7 cellular contexts compared by ENCODE assay signal in the genomic region with DNA sequence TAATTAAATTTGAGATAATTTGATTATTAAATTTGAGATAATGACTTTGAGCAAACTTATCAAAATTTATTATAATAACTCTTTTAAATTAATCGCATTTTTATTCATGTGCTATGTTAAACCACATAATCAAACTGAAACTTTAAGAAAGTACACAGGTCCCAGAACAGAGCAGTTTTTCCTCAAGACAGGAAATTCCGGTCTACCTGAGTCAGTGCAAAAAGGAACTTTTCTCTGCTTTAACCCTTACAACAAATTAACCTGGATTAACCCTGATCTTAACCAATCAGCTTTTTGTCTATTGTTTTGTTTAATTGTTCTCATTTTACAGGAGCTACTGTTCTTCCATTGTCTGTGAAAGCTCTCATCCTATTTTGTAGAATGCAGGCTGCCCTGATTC.
A peak's percentile ranks its signal among the peaks of the same experiment; 100 is the strongest.
DNase-seq lines count a peak whose midpoint lies in the region; ATAC-seq and TF ChIP-seq lines count a peak whose summit lies in the region.
"Not testable (repeated sequence)": the region's sequence is repeated elsewhere in the genome, so short reads cannot be mapped to it uniquely, and the experiment has no call there.

No MANE protein-coding gene starts in this region.

- not testable (repeated sequence) for H3K27me3 ChIP-seq in HUES48 (ENCODE audit: control insufficient read depth, insufficient read depth, low read length); PC-3 (ENCODE audit: low read length); iPS-20b (ENCODE audit: insufficient read depth, low read length); neuronal stem cell (ENCODE audit: control insufficient read depth in 3 of 3, insufficient read depth in 3 of 3, low read depth in 1 of 3, low read length in 3 of 3)

- not testable (repeated sequence) for H2BK5ac ChIP-seq in neuronal stem cell (ENCODE audit: low read length)

- not testable (repeated sequence) for TF ChIP-seq CTCF in PC-3 (conservative IDR thresholded peaks at IDR 0.05; ENCODE audit: low read depth, low read length); astrocyte of the spinal cord (IDR thresholded peaks at IDR 0.05; ENCODE audit: low read depth, low read length)

- not testable (repeated sequence) for H3K14ac ChIP-seq in neuronal stem cell (ENCODE audit: low read length)

- intact Hi-C loops in PC-3 (cut with micrococcal nuclease) = not testable (repeated sequence)

- BruUV-seq in PC-3 (replicated peaks; lab: Mats Ljungman, UMichigan) = not testable (repeated sequence)

- H4K20me1 ChIP-seq in PC-3 (ENCODE audit: low read length) = not testable (repeated sequence)

- H4K8ac ChIP-seq in neuronal stem cell (ENCODE audit: low read depth, low read length) = not testable (repeated sequence)

- H3K27ac ChIP-seq in HUES48 (ENCODE audit: low read depth, low read length) = peak overlapping the region; percentile 84
- not testable (repeated sequence) for H3K27ac ChIP-seq in PC-3 (ENCODE audit: low read length)
- H3K27ac ChIP-seq in epithelial cell of prostate = peak overlapping the region; percentile 39
- H3K27ac ChIP-seq in iPS-20b (ENCODE audit: low read length) = peak overlapping the region; percentile 58
- H3K27ac ChIP-seq in neuronal stem cell (replicated peaks; ENCODE audit: low read length) = peak overlapping the region; percentile 81

- CTCF ChIA-PET in PC-3 (lab: Charles Lee) = not testable (repeated sequence)

- H3K4ac ChIP-seq in neuronal stem cell (ENCODE audit: low read length) = not testable (repeated sequence)

- H3K18ac ChIP-seq in neuronal stem cell (ENCODE audit: low read length) = not testable (repeated sequence)

- not testable (repeated sequence) for H2BK12ac ChIP-seq in neuronal stem cell (ENCODE audit: low read length)

- H2AFZ ChIP-seq in PC-3 (ENCODE audit: low read length); neuronal stem cell (ENCODE audit: low read length): not testable (repeated sequence)

- not testable (repeated sequence) for H3K4me2 ChIP-seq in PC-3 (ENCODE audit: low read length); neuronal stem cell (ENCODE audit: insufficient read depth, low read length, poor library complexity, severe bottlenecking)

- no CpG with 5 or more reads among the region's 2 CpGs for WGBS in neuronal stem cell (ENCODE audit: extremely low coverage in 2 of 2, insufficient read length in 2 of 2, insufficient replicate concordance in 1 of 2), 2 donors

- not testable (repeated sequence) for H2BK120ac ChIP-seq in neuronal stem cell (ENCODE audit: low read depth, low read length)

- not testable (repeated sequence) for H3K4me1 ChIP-seq in ES-I3 (ENCODE audit: insufficient read depth, low read length); HUES48 (ENCODE audit: control insufficient read depth, insufficient read depth, low read length); PC-3 (ENCODE audit: insufficient read depth, low read length); iPS-20b (ENCODE audit: insufficient read depth, low read length); neuronal stem cell (ENCODE audit: control insufficient read depth in 2 of 2, insufficient read depth in 1 of 2, low read depth in 1 of 2, low read length in 2 of 2)

- H3K4me3 ChIP-seq in HUES48 (ENCODE audit: low read depth, low read length); PC-3 (ENCODE audit: low read length); astrocyte of the spinal cord (ENCODE audit: low read depth, low read length); neuronal stem cell (ENCODE audit: low read length in 2 of 2): not testable (repeated sequence)
- H3K4me3 ChIP-seq in iPS-20b (ENCODE audit: low read length) = peak overlapping the region; percentile 44; the same call in 1 of the 2 replicates

- peak; percentile 64 for ATAC-seq in PC-3

- H2AK5ac ChIP-seq in neuronal stem cell (ENCODE audit: low read depth, low read length) = not testable (repeated sequence)

- not testable (repeated sequence) for H3K9me2 ChIP-seq in PC-3 (replicated peaks; ENCODE audit: low read length)

- H3K9ac ChIP-seq in ES-I3 (ENCODE audit: low read depth, low read length) (peak overlapping the region; percentile 24; the same call in 1 of the 2 replicates), iPS-20b (ENCODE audit: low read depth, low read length) (peak overlapping the region; percentile 61; the same call in 1 of the 2 replicates)
- not testable (repeated sequence) for H3K9ac ChIP-seq in HUES48 (ENCODE audit: low read depth, low read length); PC-3 (ENCODE audit: low read length); neuronal stem cell (ENCODE audit: low read depth, low read length, poor library complexity)

- not testable (repeated sequence) for H3K79me1 ChIP-seq in neuronal stem cell (ENCODE audit: low read depth, low read length)

- H3K36me3 ChIP-seq in ES-I3 (ENCODE audit: insufficient read depth, low read length); HUES48 (ENCODE audit: control insufficient read depth, insufficient read depth, low read length); PC-3 (ENCODE audit: low read depth, low read length); iPS-20b (ENCODE audit: insufficient read depth, low read depth, low read length); neuronal stem cell (replicated peaks in 1 of 2; ENCODE audit: control insufficient read depth in 2 of 2, insufficient read depth in 2 of 2, low read length in 2 of 2): not testable (repeated sequence)

- H4K91ac ChIP-seq in neuronal stem cell (ENCODE audit: low read depth, low read length, poor library complexity) = not testable (repeated sequence)

- POLR2A ChIA-PET in PC-3 (lab: Charles Lee; ENCODE audit: unreplicated experiment) = not testable (repeated sequence)

- not testable (repeated sequence) for H3F3A ChIP-seq in PC-3 (ENCODE audit: low read length, unreplicated experiment)

- H3K79me2 ChIP-seq in PC-3 (ENCODE audit: low read length) = not testable (repeated sequence)

- H3K23ac ChIP-seq in neuronal stem cell (ENCODE audit: low read depth, low read length, poor library complexity) = not testable (repeated sequence)

- in situ Hi-C loops in astrocyte of the spinal cord (cut with HindIII; ENCODE audit: low sequenced_read_pairs) = not testable (repeated sequence)

- H3K9me3 ChIP-seq in ES-I3 (ENCODE audit: control insufficient read depth, insufficient read depth, low read length); HUES48 (ENCODE audit: control insufficient read depth, insufficient read depth, low read length); PC-3 (ENCODE audit: low read length); iPS-20b (ENCODE audit: insufficient read depth, low read depth, low read length); neuronal stem cell (replicated peaks in 1 of 2; ENCODE audit: control insufficient read depth in 2 of 2, insufficient read depth in 1 of 2, low read depth in 1 of 2, low read length in 2 of 2): not testable (repeated sequence)

- not testable (repeated sequence) for H2BK15ac ChIP-seq in neuronal stem cell (ENCODE audit: low read length)

- not testable (repeated sequence) for DNase-seq in PC-3; epithelial cell of prostate (ENCODE audit: low read depth, low spot score); neuronal stem cell (ENCODE audit: low spot score)
- peak; percentile 0 for DNase-seq in astrocyte of the spinal cord (ENCODE audit: low read depth, low spot score)
